Comparison of ENCODE assay signal across 1 cellular context in the genomic region with DNA sequence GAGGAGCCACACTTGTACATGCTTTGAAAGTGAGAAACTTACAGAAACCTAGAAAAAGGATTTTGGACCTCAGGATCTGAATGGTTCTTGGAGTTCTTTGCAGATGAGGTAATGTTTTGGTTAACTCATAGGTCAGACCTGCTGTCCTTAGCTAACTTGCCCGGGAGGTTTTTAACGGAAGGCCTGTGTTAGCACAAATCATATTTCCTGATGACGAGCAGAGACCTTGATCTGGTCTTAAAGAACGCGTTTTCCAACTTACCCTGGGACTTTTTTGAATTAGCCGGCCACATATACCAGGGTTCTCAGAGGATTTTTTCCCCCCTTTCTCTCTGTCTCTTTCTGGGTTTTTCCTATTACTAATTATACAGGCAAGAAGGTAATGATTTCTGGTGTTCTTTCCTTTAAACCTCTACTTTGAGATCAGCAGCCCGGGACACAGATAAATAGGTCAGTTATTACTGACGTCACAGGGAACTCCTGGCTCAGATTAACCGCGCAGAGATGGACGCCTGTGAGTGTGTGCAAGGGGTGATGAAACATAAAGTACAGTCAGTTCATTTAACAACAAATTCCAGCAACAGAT.
TF ChIP-seq lines count a peak whose summit lies in the region.

No MANE protein-coding gene starts in this region.

TF ChIP-seq in HepG2, 621 proteins besides CTCF, POLR2A, EP300 and RAD21 (continued from another document and continues in another):
- TF ChIP-seq, protein P1, sequence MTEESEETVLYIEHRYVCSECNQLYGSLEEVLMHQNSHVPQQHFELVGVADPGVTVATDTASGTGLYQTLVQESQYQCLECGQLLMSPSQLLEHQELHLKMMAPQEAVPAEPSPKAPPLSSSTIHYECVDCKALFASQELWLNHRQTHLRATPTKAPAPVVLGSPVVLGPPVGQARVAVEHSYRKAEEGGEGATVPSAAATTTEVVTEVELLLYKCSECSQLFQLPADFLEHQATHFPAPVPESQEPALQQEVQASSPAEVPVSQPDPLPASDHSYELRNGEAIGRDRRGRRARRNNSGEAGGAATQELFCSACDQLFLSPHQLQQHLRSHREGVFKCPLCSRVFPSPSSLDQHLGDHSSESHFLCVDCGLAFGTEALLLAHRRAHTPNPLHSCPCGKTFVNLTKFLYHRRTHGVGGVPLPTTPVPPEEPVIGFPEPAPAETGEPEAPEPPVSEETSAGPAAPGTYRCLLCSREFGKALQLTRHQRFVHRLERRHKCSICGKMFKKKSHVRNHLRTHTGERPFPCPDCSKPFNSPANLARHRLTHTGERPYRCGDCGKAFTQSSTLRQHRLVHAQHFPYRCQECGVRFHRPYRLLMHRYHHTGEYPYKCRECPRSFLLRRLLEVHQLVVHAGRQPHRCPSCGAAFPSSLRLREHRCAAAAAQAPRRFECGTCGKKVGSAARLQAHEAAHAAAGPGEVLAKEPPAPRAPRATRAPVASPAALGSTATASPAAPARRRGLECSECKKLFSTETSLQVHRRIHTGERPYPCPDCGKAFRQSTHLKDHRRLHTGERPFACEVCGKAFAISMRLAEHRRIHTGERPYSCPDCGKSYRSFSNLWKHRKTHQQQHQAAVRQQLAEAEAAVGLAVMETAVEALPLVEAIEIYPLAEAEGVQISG (CRISPR knock-in tag; IDR thresholded peaks at IDR 0.05): no peak
- no peak for TF ChIP-seq MBD4 (IDR thresholded peaks at IDR 0.05; ENCODE audit: borderline replicate concordance, low read length)
- TF ChIP-seq NONO (IDR thresholded peaks at IDR 0.05): no peak
- no peak for TF ChIP-seq NONO (CRISPR knock-in tag; conservative IDR thresholded peaks at IDR 0.05)
- TF ChIP-seq ATAD3A (CRISPR knock-in tag; IDR thresholded peaks at IDR 0.05): no peak
- TF ChIP-seq KDM4B (CRISPR knock-in tag; IDR thresholded peaks at IDR 0.05): no peak
- TF ChIP-seq REL (CRISPR knock-in tag; conservative IDR thresholded peaks at IDR 0.05): no peak
- TF ChIP-seq, protein P2, sequence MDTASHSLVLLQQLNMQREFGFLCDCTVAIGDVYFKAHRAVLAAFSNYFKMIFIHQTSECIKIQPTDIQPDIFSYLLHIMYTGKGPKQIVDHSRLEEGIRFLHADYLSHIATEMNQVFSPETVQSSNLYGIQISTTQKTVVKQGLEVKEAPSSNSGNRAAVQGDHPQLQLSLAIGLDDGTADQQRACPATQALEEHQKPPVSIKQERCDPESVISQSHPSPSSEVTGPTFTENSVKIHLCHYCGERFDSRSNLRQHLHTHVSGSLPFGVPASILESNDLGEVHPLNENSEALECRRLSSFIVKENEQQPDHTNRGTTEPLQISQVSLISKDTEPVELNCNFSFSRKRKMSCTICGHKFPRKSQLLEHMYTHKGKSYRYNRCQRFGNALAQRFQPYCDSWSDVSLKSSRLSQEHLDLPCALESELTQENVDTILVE (CRISPR knock-in tag; IDR thresholded peaks at IDR 0.05): no peak
- no peak for TF ChIP-seq CENPT (CRISPR knock-in tag; IDR thresholded peaks at IDR 0.05; ENCODE audit: low read depth)
- TF ChIP-seq KLF11 (CRISPR knock-in tag; IDR thresholded peaks at IDR 0.05): 0 out of 2 replicates have a peak, but pooled peaks have one; percentile 32
- no peak for TF ChIP-seq KDM5A (IDR thresholded peaks at IDR 0.05; ENCODE audit: borderline replicate concordance, low read length)
- no peak for TF ChIP-seq ZBTB20 (CRISPR knock-in tag; IDR thresholded peaks at IDR 0.05; ENCODE audit: borderline replicate concordance, low read depth)
- no peak for TF ChIP-seq ATRX (CRISPR knock-in tag; IDR thresholded peaks at IDR 0.05; ENCODE audit: borderline replicate concordance)
- no peak for TF ChIP-seq TBX3 (IDR thresholded peaks at IDR 0.05; ENCODE audit: borderline replicate concordance)
- TF ChIP-seq ZNF83 (CRISPR knock-in tag; IDR thresholded peaks at IDR 0.05; ENCODE audit: borderline replicate concordance): no peak
- TF ChIP-seq, protein P3, sequence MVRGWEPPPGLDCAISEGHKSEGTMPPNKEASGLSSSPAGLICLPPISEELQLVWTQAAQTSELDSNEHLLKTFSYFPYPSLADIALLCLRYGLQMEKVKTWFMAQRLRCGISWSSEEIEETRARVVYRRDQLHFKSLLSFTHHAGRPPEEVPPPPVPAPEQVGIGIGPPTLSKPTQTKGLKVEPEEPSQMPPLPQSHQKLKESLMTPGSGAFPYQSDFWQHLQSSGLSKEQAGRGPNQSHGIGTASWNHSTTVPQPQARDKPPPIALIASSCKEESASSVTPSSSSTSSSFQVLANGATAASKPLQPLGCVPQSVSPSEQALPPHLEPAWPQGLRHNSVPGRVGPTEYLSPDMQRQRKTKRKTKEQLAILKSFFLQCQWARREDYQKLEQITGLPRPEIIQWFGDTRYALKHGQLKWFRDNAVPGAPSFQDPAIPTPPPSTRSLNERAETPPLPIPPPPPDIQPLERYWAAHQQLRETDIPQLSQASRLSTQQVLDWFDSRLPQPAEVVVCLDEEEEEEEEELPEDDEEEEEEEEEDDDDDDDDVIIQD (CRISPR knock-in tag; IDR thresholded peaks at IDR 0.05; ENCODE audit: low read depth): peak; percentile 40; the same call in 1 of the 2 replicates
- no peak for TF ChIP-seq SMAD1 (CRISPR knock-in tag; IDR thresholded peaks at IDR 0.05; ENCODE audit: borderline replicate concordance, low read depth)
- no peak for TF ChIP-seq TGIF2 (CRISPR knock-in tag; IDR thresholded peaks at IDR 0.05)
- TF ChIP-seq RBAK (CRISPR knock-in tag; IDR thresholded peaks at IDR 0.05): no peak
- no peak for TF ChIP-seq SIN3B (IDR thresholded peaks at IDR 0.05; ENCODE audit: low read length)
- peak; percentile 87 for TF ChIP-seq RARA (CRISPR knock-in tag; IDR thresholded peaks at IDR 0.05)
- TF ChIP-seq, protein P4, sequence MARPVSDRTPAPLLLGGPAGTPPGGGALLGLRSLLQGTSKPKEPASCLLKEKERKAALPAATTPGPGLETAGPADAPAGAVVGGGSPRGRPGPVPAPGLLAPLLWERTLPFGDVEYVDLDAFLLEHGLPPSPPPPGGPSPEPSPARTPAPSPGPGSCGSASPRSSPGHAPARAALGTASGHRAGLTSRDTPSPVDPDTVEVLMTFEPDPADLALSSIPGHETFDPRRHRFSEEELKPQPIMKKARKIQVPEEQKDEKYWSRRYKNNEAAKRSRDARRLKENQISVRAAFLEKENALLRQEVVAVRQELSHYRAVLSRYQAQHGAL (CRISPR knock-in tag; IDR thresholded peaks at IDR 0.05; ENCODE audit: not compliant biosample characterization): no peak
- TF ChIP-seq, protein P5, sequence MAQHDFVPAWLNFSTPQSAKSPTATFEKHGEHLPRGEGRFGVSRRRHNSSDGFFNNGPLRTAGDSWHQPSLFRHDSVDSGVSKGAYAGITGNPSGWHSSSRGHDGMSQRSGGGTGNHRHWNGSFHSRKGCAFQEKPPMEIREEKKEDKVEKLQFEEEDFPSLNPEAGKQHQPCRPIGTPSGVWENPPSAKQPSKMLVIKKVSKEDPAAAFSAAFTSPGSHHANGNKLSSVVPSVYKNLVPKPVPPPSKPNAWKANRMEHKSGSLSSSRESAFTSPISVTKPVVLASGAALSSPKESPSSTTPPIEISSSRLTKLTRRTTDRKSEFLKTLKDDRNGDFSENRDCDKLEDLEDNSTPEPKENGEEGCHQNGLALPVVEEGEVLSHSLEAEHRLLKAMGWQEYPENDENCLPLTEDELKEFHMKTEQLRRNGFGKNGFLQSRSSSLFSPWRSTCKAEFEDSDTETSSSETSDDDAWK (CRISPR knock-in tag; IDR thresholded peaks at IDR 0.05): no peak
- TF ChIP-seq, protein P6, sequence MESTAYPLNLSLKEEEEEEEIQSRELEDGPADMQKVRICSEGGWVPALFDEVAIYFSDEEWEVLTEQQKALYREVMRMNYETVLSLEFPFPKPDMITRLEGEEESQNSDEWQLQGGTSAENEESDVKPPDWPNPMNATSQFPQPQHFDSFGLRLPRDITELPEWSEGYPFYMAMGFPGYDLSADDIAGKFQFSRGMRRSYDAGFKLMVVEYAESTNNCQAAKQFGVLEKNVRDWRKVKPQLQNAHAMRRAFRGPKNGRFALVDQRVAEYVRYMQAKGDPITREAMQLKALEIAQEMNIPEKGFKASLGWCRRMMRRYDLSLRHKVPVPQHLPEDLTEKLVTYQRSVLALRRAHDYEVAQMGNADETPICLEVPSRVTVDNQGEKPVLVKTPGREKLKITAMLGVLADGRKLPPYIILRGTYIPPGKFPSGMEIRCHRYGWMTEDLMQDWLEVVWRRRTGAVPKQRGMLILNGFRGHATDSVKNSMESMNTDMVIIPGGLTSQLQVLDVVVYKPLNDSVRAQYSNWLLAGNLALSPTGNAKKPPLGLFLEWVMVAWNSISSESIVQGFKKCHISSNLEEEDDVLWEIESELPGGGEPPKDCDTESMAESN (CRISPR knock-in tag; conservative IDR thresholded peaks at IDR 0.05): no peak
- no peak for TF ChIP-seq ZNF598 (CRISPR knock-in tag; IDR thresholded peaks at IDR 0.05; ENCODE audit: borderline replicate concordance)
- TF ChIP-seq GATA4 (IDR thresholded peaks at IDR 0.05; ENCODE audit: borderline replicate concordance, low read depth): no peak
- TF ChIP-seq ZNF224 (CRISPR knock-in tag; IDR thresholded peaks at IDR 0.05): no peak
- TF ChIP-seq ARNT (IDR thresholded peaks at IDR 0.05): no peak
- TF ChIP-seq EED (CRISPR knock-in tag; IDR thresholded peaks at IDR 0.05): no peak
- no peak for TF ChIP-seq ZNF780A (CRISPR knock-in tag; IDR thresholded peaks at IDR 0.05)
- no peak for TF ChIP-seq ZNF619 (CRISPR knock-in tag; IDR thresholded peaks at IDR 0.05)
- TF ChIP-seq, protein P7, sequence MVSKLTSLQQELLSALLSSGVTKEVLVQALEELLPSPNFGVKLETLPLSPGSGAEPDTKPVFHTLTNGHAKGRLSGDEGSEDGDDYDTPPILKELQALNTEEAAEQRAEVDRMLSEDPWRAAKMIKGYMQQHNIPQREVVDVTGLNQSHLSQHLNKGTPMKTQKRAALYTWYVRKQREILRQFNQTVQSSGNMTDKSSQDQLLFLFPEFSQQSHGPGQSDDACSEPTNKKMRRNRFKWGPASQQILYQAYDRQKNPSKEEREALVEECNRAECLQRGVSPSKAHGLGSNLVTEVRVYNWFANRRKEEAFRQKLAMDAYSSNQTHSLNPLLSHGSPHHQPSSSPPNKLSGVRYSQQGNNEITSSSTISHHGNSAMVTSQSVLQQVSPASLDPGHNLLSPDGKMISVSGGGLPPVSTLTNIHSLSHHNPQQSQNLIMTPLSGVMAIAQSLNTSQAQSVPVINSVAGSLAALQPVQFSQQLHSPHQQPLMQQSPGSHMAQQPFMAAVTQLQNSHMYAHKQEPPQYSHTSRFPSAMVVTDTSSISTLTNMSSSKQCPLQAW (CRISPR knock-in tag; IDR thresholded peaks at IDR 0.05): no peak
- TF ChIP-seq ZNF382 (CRISPR knock-in tag; IDR thresholded peaks at IDR 0.05; ENCODE audit: borderline replicate concordance): no peak
- TF ChIP-seq, protein P8, sequence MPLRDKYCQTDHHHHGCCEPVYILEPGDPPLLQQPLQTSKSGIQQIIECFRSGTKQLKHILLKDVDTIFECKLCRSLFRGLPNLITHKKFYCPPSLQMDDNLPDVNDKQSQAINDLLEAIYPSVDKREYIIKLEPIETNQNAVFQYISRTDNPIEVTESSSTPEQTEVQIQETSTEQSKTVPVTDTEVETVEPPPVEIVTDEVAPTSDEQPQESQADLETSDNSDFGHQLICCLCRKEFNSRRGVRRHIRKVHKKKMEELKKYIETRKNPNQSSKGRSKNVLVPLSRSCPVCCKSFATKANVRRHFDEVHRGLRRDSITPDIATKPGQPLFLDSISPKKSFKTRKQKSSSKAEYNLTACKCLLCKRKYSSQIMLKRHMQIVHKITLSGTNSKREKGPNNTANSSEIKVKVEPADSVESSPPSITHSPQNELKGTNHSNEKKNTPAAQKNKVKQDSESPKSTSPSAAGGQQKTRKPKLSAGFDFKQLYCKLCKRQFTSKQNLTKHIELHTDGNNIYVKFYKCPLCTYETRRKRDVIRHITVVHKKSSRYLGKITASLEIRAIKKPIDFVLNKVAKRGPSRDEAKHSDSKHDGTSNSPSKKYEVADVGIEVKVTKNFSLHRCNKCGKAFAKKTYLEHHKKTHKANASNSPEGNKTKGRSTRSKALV (CRISPR knock-in tag; IDR thresholded peaks at IDR 0.05): no peak
- TF ChIP-seq FIP1L1 (IDR thresholded peaks at IDR 0.05; ENCODE audit: borderline replicate concordance, insufficient read depth, low read depth, low read length): no peak
- no peak for TF ChIP-seq NCOA5 (CRISPR knock-in tag; IDR thresholded peaks at IDR 0.05)
- TF ChIP-seq ONECUT2 (CRISPR knock-in tag; IDR thresholded peaks at IDR 0.05): no peak
- no peak for TF ChIP-seq FLYWCH1 (CRISPR knock-in tag; IDR thresholded peaks at IDR 0.05)
- TF ChIP-seq NRL (CRISPR knock-in tag; IDR thresholded peaks at IDR 0.05; ENCODE audit: borderline replicate concordance): no peak
- no peak for TF ChIP-seq ZNF891 (CRISPR knock-in tag; IDR thresholded peaks at IDR 0.05)
- no peak for TF ChIP-seq ZNF543 (CRISPR knock-in tag; IDR thresholded peaks at IDR 0.05)
- TF ChIP-seq CENPX (CRISPR knock-in tag; IDR thresholded peaks at IDR 0.05): no peak
- TF ChIP-seq GPN1 (CRISPR knock-in tag; IDR thresholded peaks at IDR 0.05; ENCODE audit: borderline replicate concordance): no peak
- TF ChIP-seq FOSL1 (CRISPR knock-in tag; IDR thresholded peaks at IDR 0.05; ENCODE audit: borderline replicate concordance): no peak
- no peak for TF ChIP-seq SALL2 (CRISPR knock-in tag; IDR thresholded peaks at IDR 0.05)
- TF ChIP-seq PPARG (CRISPR knock-in tag; conservative IDR thresholded peaks at IDR 0.05): peak; percentile 43; the same call in 1 of the 2 replicates
- no peak for TF ChIP-seq BRCA1 (CRISPR knock-in tag; IDR thresholded peaks at IDR 0.05)
- TF ChIP-seq ETV6 (CRISPR knock-in tag; conservative IDR thresholded peaks at IDR 0.05): 0 out of 2 replicates have a peak, but pooled peaks have one; percentile 24
- no peak for TF ChIP-seq SMAD3 (CRISPR knock-in tag; IDR thresholded peaks at IDR 0.05)
- TF ChIP-seq, protein P9, sequence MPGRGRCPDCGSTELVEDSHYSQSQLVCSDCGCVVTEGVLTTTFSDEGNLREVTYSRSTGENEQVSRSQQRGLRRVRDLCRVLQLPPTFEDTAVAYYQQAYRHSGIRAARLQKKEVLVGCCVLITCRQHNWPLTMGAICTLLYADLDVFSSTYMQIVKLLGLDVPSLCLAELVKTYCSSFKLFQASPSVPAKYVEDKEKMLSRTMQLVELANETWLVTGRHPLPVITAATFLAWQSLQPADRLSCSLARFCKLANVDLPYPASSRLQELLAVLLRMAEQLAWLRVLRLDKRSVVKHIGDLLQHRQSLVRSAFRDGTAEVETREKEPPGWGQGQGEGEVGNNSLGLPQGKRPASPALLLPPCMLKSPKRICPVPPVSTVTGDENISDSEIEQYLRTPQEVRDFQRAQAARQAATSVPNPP (CRISPR knock-in tag; IDR thresholded peaks at IDR 0.05): no peak
- no peak for TF ChIP-seq ZNF124 (CRISPR knock-in tag; IDR thresholded peaks at IDR 0.05)
- TF ChIP-seq ATF7 (IDR thresholded peaks at IDR 0.05): peak; percentile 55
- peak; percentile 86; the same call in 1 of the 2 replicates for TF ChIP-seq ATF7 (CRISPR knock-in tag; IDR thresholded peaks at IDR 0.05)
- TF ChIP-seq SAFB2 (CRISPR knock-in tag; IDR thresholded peaks at IDR 0.05; ENCODE audit: borderline replicate concordance, low read depth): no peak
- no peak for TF ChIP-seq NFATC3 (CRISPR knock-in tag; IDR thresholded peaks at IDR 0.05)
